In the genomic region with DNA sequence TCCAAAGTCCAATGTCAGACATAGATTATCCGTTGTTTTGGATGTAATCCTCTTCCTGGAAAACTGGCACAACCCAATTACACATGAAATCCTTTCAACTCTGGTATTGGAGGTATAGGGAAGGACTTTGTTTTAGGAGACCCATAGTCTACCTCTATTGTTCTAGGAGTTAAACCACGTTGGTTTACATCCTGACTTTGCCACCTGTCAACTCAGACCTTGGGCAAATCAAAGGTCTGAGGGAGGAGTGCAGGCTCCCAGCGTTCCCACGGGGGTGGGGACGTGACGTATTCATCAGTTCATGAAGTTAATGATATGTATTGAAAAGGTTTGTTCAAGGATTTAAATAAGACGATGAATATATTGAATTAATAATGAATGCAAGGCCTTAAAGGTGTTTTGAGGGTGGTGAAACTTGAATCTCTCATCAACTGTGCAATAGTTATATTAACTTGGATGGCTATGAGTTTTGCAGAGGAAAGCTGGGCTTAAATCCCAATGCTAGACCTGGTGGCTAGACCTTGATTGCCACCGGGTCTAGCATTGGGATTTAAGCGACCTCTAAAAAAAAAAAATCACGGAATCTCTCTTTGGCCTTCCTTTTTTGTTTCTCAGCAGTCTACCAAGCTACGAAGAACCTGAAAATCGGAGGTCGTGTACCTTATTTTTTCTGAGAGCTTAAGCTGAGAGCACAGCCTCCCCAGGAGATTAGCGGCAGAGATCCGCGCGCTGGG, we compare ENCODE assay signal across 1 cellular context.
TF ChIP-seq lines count a peak whose summit lies in the region.

No MANE protein-coding gene starts in this region.

TF ChIP-seq in IMR-90, 13 proteins besides CTCF, POLR2A, EP300 and RAD21 (continued from another document):
- TF ChIP-seq, protein P1, sequence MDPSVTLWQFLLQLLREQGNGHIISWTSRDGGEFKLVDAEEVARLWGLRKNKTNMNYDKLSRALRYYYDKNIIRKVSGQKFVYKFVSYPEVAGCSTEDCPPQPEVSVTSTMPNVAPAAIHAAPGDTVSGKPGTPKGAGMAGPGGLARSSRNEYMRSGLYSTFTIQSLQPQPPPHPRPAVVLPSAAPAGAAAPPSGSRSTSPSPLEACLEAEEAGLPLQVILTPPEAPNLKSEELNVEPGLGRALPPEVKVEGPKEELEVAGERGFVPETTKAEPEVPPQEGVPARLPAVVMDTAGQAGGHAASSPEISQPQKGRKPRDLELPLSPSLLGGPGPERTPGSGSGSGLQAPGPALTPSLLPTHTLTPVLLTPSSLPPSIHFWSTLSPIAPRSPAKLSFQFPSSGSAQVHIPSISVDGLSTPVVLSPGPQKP (IDR thresholded peaks at IDR 0.05; ENCODE audit: borderline replicate concordance, low read depth, low read length), result no peak
- TF ChIP-seq MXI1 (IDR thresholded peaks at IDR 0.05; ENCODE audit: borderline replicate concordance, low read depth, low read length), result no peak
